In the genomic region with DNA sequence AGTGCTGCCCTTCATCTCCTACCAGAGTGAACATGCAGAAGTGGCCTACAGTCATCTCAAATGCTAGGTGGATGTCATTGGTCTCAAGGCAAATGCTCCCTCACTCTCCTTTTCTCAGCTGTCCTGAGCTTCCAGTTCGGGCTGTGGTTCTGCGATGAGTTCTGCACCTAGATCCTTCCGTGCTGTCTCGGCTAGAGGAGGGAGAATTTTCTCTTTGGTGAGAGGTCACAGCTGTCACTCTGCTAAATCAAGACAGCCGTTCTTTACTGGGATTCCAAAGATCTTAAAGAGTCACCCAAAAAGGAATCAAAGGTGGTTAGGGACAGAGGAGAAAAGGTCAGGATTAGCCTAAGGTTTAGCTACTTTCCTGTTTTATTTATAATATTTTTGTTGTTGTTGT, we compare ENCODE assay signal across 9 cellular contexts. TPM values are rescaled to one million over a fixed set of nuclear protein-coding genes. Genes with fewer than 3 reads are reported as not detected.
DNase-seq lines count a peak whose midpoint lies in the region; ATAC-seq, FAIRE-seq and TF ChIP-seq lines count a peak whose summit lies in the region.
"Had no signal": no experiment of that assay in that cellular context is flagged by ENCODE, and none has a peak within 500 bp of the region (broad histone marks: within the 10 kb centered on the region; RNA-seq: fewer than 3 reads in every experiment).

No MANE protein-coding gene starts in this region.

- H3K14ac ChIP-seq in H1 (ENCODE audit: insufficient read length), result no peak overlapping the region

- no peak overlapping the region for H4K91ac ChIP-seq in H1 (replicated peaks; ENCODE audit: insufficient read length, low read length)

- H4K8ac ChIP-seq in H1 (ENCODE audit: extremely low read depth, insufficient read depth, low read length), result no peak overlapping the region

- H3K36me3 ChIP-seq in H1 (ENCODE audit: control insufficient read depth in 2 of 4, insufficient read depth in 4 of 4, low read length in 3 of 4), result peaks cover 0 to 19% (median 1%) of the 10 kb centered on the region in 4 experiments; a peak in 2 of 8 replicates

- POLR2A ChIA-PET in H1 (lab: Charles Lee; ENCODE audit: partially characterized antibody), result interaction anchor here (1.2 to 5.6 kb wide), 5 partner anchors 9 to 296 kb away, joined by 3 to 21 read pairs (median 6); no protein-coding TSS in a partner anchor

- no peaks in the 10 kb centered on the region for H3K9me3 Mint-ChIP-seq in progenitor cell of endocrine pancreas (ENCODE audit: low read depth)

- no peak overlapping the region for H3K4ac ChIP-seq in H1 (replicated peaks; ENCODE audit: insufficient read length, low read depth, low read length)

- H3K4me2 ChIP-seq in H1 (ENCODE audit: insufficient read depth in 1 of 2, low read depth in 2 of 2, low read length in 2 of 2), result peak overlapping the region; percentile 83 to 88

- peaks cover 6% of the 10 kb centered on the region for H3K36me3 Mint-ChIP-seq in progenitor cell of endocrine pancreas (ENCODE audit: insufficient read depth)

- H3K79me1 ChIP-seq in H1 (ENCODE audit: low read depth, low read length), result peaks cover 25% of the 10 kb centered on the region

- peak; percentile 39 for DNase-seq in GM12865 (ENCODE audit: low read depth)
- DNase-seq in OCI-M1 (lab: John Stamatoyannopoulos, UW), result peak; percentile 47
- no peak for DNase-seq in H1 (ENCODE audit: low read depth in 1 of 2, low spot score in 2 of 2)
- no peak for DNase-seq in progenitor cell of endocrine pancreas (ENCODE audit: low spot score, unreplicated experiment)
- DNase-seq in NCI-H774 (lab: John Stamatoyannopoulos, UW), result no peak
- DNase-seq in stimulated activated CD4-positive, alpha-beta T cell treated with anti-CD3 and anti-CD28 coated beads, Interleukin-1b, Interleukin-23, amount 100 ng/mL, for 48 hours, result no peak
- DNase-seq: NCI-H2081 treated with DMSO at 0.1 percent for 48 hours had no signal

- H2BK12ac ChIP-seq in H1 (ENCODE audit: low read depth, low read length), result no peak overlapping the region

- TF ChIP-seq CTCF in GM12865 (IDR thresholded peaks at IDR 0.05; ENCODE audit: insufficient read depth, low read depth, low read length, missing control alignments) (no peak), H1 (IDR thresholded peaks at IDR 0.05; ENCODE audit: control extremely low read depth in 1 of 3, insufficient read depth in 1 of 3, low read depth in 1 of 3, low read length in 3 of 3) (no peak), progenitor cell of endocrine pancreas (IDR thresholded peaks at IDR 0.05; ENCODE audit: unreplicated experiment) (no peak)

- H3K27ac Mint-ChIP-seq in progenitor cell of endocrine pancreas, result no peak overlapping the region

- no peak overlapping the region for H2BK120ac ChIP-seq in H1 (replicated peaks; ENCODE audit: low read depth, low read length)

- no peaks in the 10 kb centered on the region for H3K27me3 ChIP-seq in H1 (replicated peaks in 1 of 4; ENCODE audit: control insufficient read depth in 3 of 4, extremely low read depth in 1 of 4, insufficient read depth in 3 of 4, low read length in 3 of 4)

- peaks cover 14 to 23% of the 10 kb centered on the region in 2 experiments for H4K20me1 ChIP-seq in H1 (replicated peaks in 1 of 2; ENCODE audit: control insufficient read depth in 1 of 2, insufficient read depth in 2 of 2, low read length in 2 of 2)

- no peak overlapping the region for H2BK15ac ChIP-seq in H1 (ENCODE audit: low read length)

- WGBS in H1 (ENCODE audit: extremely low coverage in 1 of 2, insufficient coverage in 1 of 2, insufficient read length in 1 of 2, insufficient replicate concordance in 2 of 2, low coverage in 1 of 2, low lambda C conversion rate in 2 of 2, missing lambda C conversion rate in 1 of 2), 2 experiments, result 84% methylated on average over 5 of the region's 5 CpGs; no CpG with 5 or more reads in 1 of the 2 experiments

- H3K56ac ChIP-seq in H1 (replicated peaks; ENCODE audit: insufficient read length, low read depth, low read length), result no peak overlapping the region

- no peak overlapping the region for H3K9ac ChIP-seq in H1 (replicated peaks in 1 of 4; ENCODE audit: extremely low read depth in 1 of 4, low read depth in 3 of 4, low read length in 3 of 4)

- H2BK5ac ChIP-seq in H1 (ENCODE audit: low read depth, low read length), result no peak overlapping the region

- no peaks in the 10 kb centered on the region for H3K9me3 ChIP-seq in H1 (ENCODE audit: insufficient read depth in 2 of 2, low read depth in 1 of 2, low read length in 1 of 2)

- no peak overlapping the region for H2AK5ac ChIP-seq in H1 (ENCODE audit: low read depth, low read length)

- ATAC-seq in GM21526 (IDR thresholded peaks at IDR 0.05; ENCODE audit: low FRiP score, unreplicated experiment), result no peak
- ATAC-seq in HG02870 (IDR thresholded peaks at IDR 0.05; ENCODE audit: unreplicated experiment), result no peak

- H3K27ac ChIP-seq in H1 (ENCODE audit: low read depth, low read length), result no peak overlapping the region

- peak overlapping the region; percentile 68 for H3K4me3 Mint-ChIP-seq in progenitor cell of endocrine pancreas (ENCODE audit: low read depth)

- peaks cover 0 to 11% (median 8%) of the 10 kb centered on the region in 4 experiments; a peak in 4 of 7 replicates for H3K4me1 ChIP-seq in H1 (replicated peaks in 1 of 4; ENCODE audit: control insufficient read depth in 3 of 4, insufficient read depth in 4 of 4, low read length in 3 of 4)

- CTCF ChIA-PET in H1 (lab: Charles Lee; ENCODE audit: partially characterized antibody), result interaction anchor here (0.9 to 3.9 kb wide), 9 partner anchors 9 to 195 kb away, joined by 3 to 20 read pairs (median 4); partner anchors contain the start of genes MYLK4 and SERPINB1

- no peak overlapping the region for H2AFZ ChIP-seq in H1 (ENCODE audit: low read length)

- no peak overlapping the region for H4K5ac ChIP-seq in H1 (ENCODE audit: insufficient read length, low read depth, low read length)

- H3K18ac ChIP-seq in H1 (ENCODE audit: extremely low read depth, low read length), result no peak overlapping the region

- no peak for TF ChIP-seq RAD21 in H1 (IDR thresholded peaks at IDR 0.05 in 1 of 2, conservative IDR thresholded peaks at IDR 0.05 in 1 of 2; ENCODE audit: low read depth in 2 of 2, low read length in 2 of 2)

- peak overlapping the region; percentile 98 for H3K4me3 ChIP-seq in GM12865 (ENCODE audit: low read depth, low read length)
- H3K4me3 ChIP-seq in H1 (ENCODE audit: extremely low read depth in 1 of 4, insufficient read depth in 2 of 4, low read depth in 3 of 4, low read length in 4 of 4), result peak overlapping the region in 1 of 4 experiments; percentile 94; a peak in 2 of 8 replicates

- H3K27me3 Mint-ChIP-seq in progenitor cell of endocrine pancreas, result no peaks in the 10 kb centered on the region

- no peak overlapping the region for H2BK20ac ChIP-seq in H1 (ENCODE audit: low read length)

- no peak for TF ChIP-seq POLR2A in H1 (IDR thresholded peaks at IDR 0.05; ENCODE audit: control extremely low read depth in 1 of 2, low read depth in 2 of 2, low read length in 2 of 2)

- H3K4me1 Mint-ChIP-seq in progenitor cell of endocrine pancreas (ENCODE audit: low read depth), result peaks cover 36% of the 10 kb centered on the region

- H3K23me2 ChIP-seq in H1 (ENCODE audit: low read depth, low read length), result peaks cover 11% of the 10 kb centered on the region

- no peak for FAIRE-seq in H1 (lab: Jason Lieb, UNC)

- H3K79me2 ChIP-seq in H1 (ENCODE audit: control insufficient read depth in 1 of 2, insufficient read depth in 2 of 2, low read length in 2 of 2), result peaks cover 16 to 70% of the 10 kb centered on the region in 2 experiments

- H3K23ac ChIP-seq in H1 (ENCODE audit: insufficient read length), result no peak overlapping the region

- TF ChIP-seq EP300 in H1 (IDR thresholded peaks at IDR 0.05; ENCODE audit: borderline replicate concordance in 1 of 2, low read depth in 2 of 2, low read length in 2 of 2), result no peak

TF ChIP-seq in H1, 55 proteins besides CTCF, POLR2A, EP300 and RAD21 (continues in another document):
- TF ChIP-seq SAP30 (IDR thresholded peaks at IDR 0.05; ENCODE audit: insufficient read depth, insufficient replicate concordance, low read length), result no peak

RNA-seq across cellular contexts. Expression of gene WRNIP1, which starts 2.9 kb away (rescaled TPM):
- 39.2 TPM in 2 replicates for total RNA-seq in H1 (2021; fragmentation: NEBNext Ultra II Directional; extraction: Animal tissue kit (Norgen Biotek cat#: 25700))
- polyA plus RNA-seq in H1 (2011; rRNA removed), result 38.2 and 42.2 TPM in 2 replicates
- 47.3 TPM for polyA plus RNA-seq in H1 (2011; cell fraction: cytosol; rRNA removed)
- polyA plus RNA-seq in H1 (2011; cell fraction: nucleus; rRNA removed), result 39.8 TPM
- polyA plus RNA-seq in H1 (2012, experiment 1 of 2), result 31.7 to 35.4 TPM (median 33.2 TPM) in 4 replicates
- polyA plus RNA-seq in H1 (2012, experiment 2 of 2), result 31.8 TPM
- 22.5 TPM for polyA plus RNA-seq in H1 (2013, experiment 1 of 2)
- 22.7 TPM for polyA plus RNA-seq in H1 (2013, experiment 2 of 2)
- 21.8 and 30.5 TPM in 2 replicates for polyA minus RNA-seq in H1 (2011; rRNA and poly(A)+ RNA removed)
- 16.9 TPM for polyA minus RNA-seq in H1 (2011; cell fraction: cytosol; rRNA and poly(A)+ RNA removed)
- 23.3 TPM for polyA minus RNA-seq in H1 (2011; cell fraction: nucleus; rRNA and poly(A)+ RNA removed)
- 40.4 and 42.5 TPM in 2 replicates for total RNA-seq in progenitor cell of endocrine pancreas

RNA-seq across cellular contexts. Expression of gene MYLK4, which starts 17.4 kb away (rescaled TPM):
- total RNA-seq in H1 (2021; fragmentation: NEBNext Ultra II Directional; extraction: Animal tissue kit (Norgen Biotek cat#: 25700)), result 0.13 and 0.17 TPM in 2 replicates
- 0.11 TPM in 2 replicates for polyA plus RNA-seq in H1 (2011; rRNA removed)
- polyA plus RNA-seq in H1 (2011; cell fraction: cytosol; rRNA removed), result 0.13 TPM
- 0.11 TPM for polyA plus RNA-seq in H1 (2011; cell fraction: nucleus; rRNA removed)
- 0.09 to 0.17 TPM (median 0.11 TPM) in 4 replicates for polyA plus RNA-seq in H1 (2012, experiment 1 of 2)
- polyA plus RNA-seq in H1 (2012, experiment 2 of 2), result not detected
- polyA plus RNA-seq in H1 (2013, experiment 1 of 2), result 0.14 TPM
- polyA plus RNA-seq in H1 (2013, experiment 2 of 2), result 0.11 TPM
- polyA minus RNA-seq in H1 (2011; rRNA and poly(A)+ RNA removed), result 0.06 and 0.20 TPM in 2 replicates
- not detected for polyA minus RNA-seq in H1 (2011; cell fraction: cytosol; rRNA and poly(A)+ RNA removed)
- 0.10 TPM for polyA minus RNA-seq in H1 (2011; cell fraction: nucleus; rRNA and poly(A)+ RNA removed)
- total RNA-seq in progenitor cell of endocrine pancreas, result 0.60 and 0.80 TPM in 2 replicates

Comparison
In these comparisons a context has a peak if more than half of its experiments do, and no peak if none do; other contexts are left out.
1. DNase-seq: peak in GM12865 (single experiment) and OCI-M1 (single experiment); none in H1 (0 of 2), progenitor cell of endocrine pancreas (single experiment), NCI-H774 (single experiment) and stimulated activated CD4-positive, alpha-beta T cell treated with anti-CD3 and anti-CD28 coated beads, Interleukin-1b, Interleukin-23, amount 100 ng/mL, for 48 hours (single experiment).